Comparison of ENCODE assay signal across 8 cellular contexts in the genomic region with DNA sequence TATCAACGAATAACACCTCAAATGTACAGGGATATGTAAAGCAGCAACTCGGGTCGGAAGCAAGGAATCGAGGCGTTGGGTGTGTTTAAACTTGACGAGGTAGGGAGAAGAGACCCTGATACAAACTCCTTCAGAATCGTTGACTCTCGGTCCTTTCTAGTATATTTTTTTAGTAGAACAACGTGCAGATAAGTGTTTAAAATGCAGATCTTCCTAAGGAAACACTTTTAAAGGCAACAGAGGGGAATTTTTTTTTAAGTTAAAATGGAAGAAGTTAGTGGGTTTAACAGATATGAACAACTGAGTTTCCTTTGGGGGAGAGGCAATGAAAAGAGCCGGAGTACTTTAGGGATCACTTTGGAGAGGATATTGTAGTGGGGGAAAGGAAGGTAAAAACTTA. TPM values are rescaled to one million over a fixed set of nuclear protein-coding genes. Genes with fewer than 3 reads are reported as not detected.
DNase-seq lines count a peak whose midpoint lies in the region; ATAC-seq and TF ChIP-seq lines count a peak whose summit lies in the region.

No MANE protein-coding gene starts in this region.

- H3K4me3 ChIP-seq in SK-N-SH (ENCODE audit: low read depth in 2 of 2, low read length in 1 of 2), result peak overlapping the region; percentile 80 to 86
- H3K4me3 ChIP-seq in iPS-20b (ENCODE audit: low read length), result peak overlapping the region; percentile 91
- H3K4me3 ChIP-seq in stomach smooth muscle (ENCODE audit: low read length in 2 of 2), result peak overlapping the region; percentile 79 to 93

- peak overlapping the region; percentile 84; the same call in 1 of the 2 replicates for H2AFZ ChIP-seq in SK-N-SH (ENCODE audit: low read depth)

- H3K27me3 ChIP-seq in SK-N-SH (ENCODE audit: insufficient read depth), result no peaks in the 10 kb centered on the region
- H3K27me3 ChIP-seq in iPS-20b (ENCODE audit: insufficient read depth, low read length), result no peaks in the 10 kb centered on the region
- H3K27me3 ChIP-seq in stomach smooth muscle (ENCODE audit: control insufficient read depth in 1 of 2, insufficient read depth in 2 of 2, low read length in 2 of 2), result no peaks in the 10 kb centered on the region

- 41% methylated on average over 10 of the region's 10 CpGs for WGBS in SK-N-SH (ENCODE audit: low lambda C conversion rate)

- CTCF ChIA-PET in SK-N-SH (lab: Yijun Ruan, JAX), result no interaction called here
- CTCF ChIA-PET in activated CD8-positive, alpha-beta T cell treated with anti-CD3 and anti-CD28 coated beads, Interleukin-2, amount 10 ng/mL, durations not matched to agents 7 days and 5 days (lab: Charles Lee), result no interaction called here

- peaks cover 50% of the 10 kb centered on the region for H3K79me2 ChIP-seq in SK-N-SH (ENCODE audit: insufficient read depth)

- DNase-seq in SK-N-SH (no peak), glomerular visceral epithelial cell (ENCODE audit: extremely low spot score) (no peak), foreskin melanocyte (no peak)
- no peak for DNase-seq in activated CD8-positive, alpha-beta T cell treated with anti-CD3 and anti-CD28 coated beads, Interleukin-2, amount 10 ng/mL, durations not matched to agents 7 days and 5 days

- peak overlapping the region; percentile 52 for H3K27ac Mint-ChIP-seq in activated CD8-positive, alpha-beta T cell treated with anti-CD3 and anti-CD28 coated beads, Interleukin-2, amount 10 ng/mL, durations not matched to agents 7 days and 5 days

- H3K4me1 Mint-ChIP-seq in activated CD8-positive, alpha-beta T cell treated with anti-CD3 and anti-CD28 coated beads, Interleukin-2, amount 10 ng/mL, durations not matched to agents 7 days and 5 days (ENCODE audit: low read depth), result peaks cover 61% of the 10 kb centered on the region

- H3K27ac ChIP-seq in SK-N-SH (ENCODE audit: low read depth in 2 of 2, low read length in 1 of 2) (peak overlapping the region; percentile 90 to 99; a peak in 3 of 4 replicates), iPS-20b (ENCODE audit: low read length) (no peak overlapping the region), stomach smooth muscle (ENCODE audit: low read length) (peak overlapping the region; percentile 93)

- peaks cover 13% of the 10 kb centered on the region for H3F3A ChIP-seq in SK-N-SH (replicated peaks; ENCODE audit: insufficient read depth)

- TF ChIP-seq EP300 in SK-N-SH (IDR thresholded peaks at IDR 0.05; ENCODE audit: borderline replicate concordance in 1 of 2, low read depth in 1 of 2, low read length in 1 of 2), result no peak

- H3K36me3 Mint-ChIP-seq in activated CD8-positive, alpha-beta T cell treated with anti-CD3 and anti-CD28 coated beads, Interleukin-2, amount 10 ng/mL, durations not matched to agents 7 days and 5 days (ENCODE audit: low read depth), result peaks cover 40% of the 10 kb centered on the region

- no peaks in the 10 kb centered on the region for H3K9me2 ChIP-seq in SK-N-SH

- H3K27me3 Mint-ChIP-seq in activated CD8-positive, alpha-beta T cell treated with anti-CD3 and anti-CD28 coated beads, Interleukin-2, amount 10 ng/mL, durations not matched to agents 7 days and 5 days (ENCODE audit: low read depth), result no peaks in the 10 kb centered on the region

- H4K20me1 ChIP-seq in SK-N-SH (ENCODE audit: insufficient read depth), result peaks cover 31% of the 10 kb centered on the region

- no peaks in the 10 kb centered on the region for H3K9me3 Mint-ChIP-seq in activated CD8-positive, alpha-beta T cell treated with anti-CD3 and anti-CD28 coated beads, Interleukin-2, amount 10 ng/mL, durations not matched to agents 7 days and 5 days (ENCODE audit: insufficient read depth)

- H3K36me3 ChIP-seq in SK-N-SH (replicated peaks in 1 of 2; ENCODE audit: control insufficient read depth in 1 of 2, insufficient read depth in 2 of 2, low read length in 1 of 2) (peaks cover 10 to 14% of the 10 kb centered on the region in 2 experiments), iPS-20b (ENCODE audit: insufficient read depth, low read depth, low read length) (peaks cover 11% of the 10 kb centered on the region; the same call in 1 of the 2 replicates), stomach smooth muscle (ENCODE audit: control insufficient read depth in 2 of 2, insufficient read depth in 2 of 2, low read length in 2 of 2) (no peaks in the 10 kb centered on the region)

- H3K4me3 Mint-ChIP-seq in activated CD8-positive, alpha-beta T cell treated with anti-CD3 and anti-CD28 coated beads, Interleukin-2, amount 10 ng/mL, durations not matched to agents 7 days and 5 days, result peak overlapping the region; percentile 97

- H3K9me3 ChIP-seq in SK-N-SH (no peaks in the 10 kb centered on the region), iPS-20b (ENCODE audit: insufficient read depth, low read depth, low read length) (no peaks in the 10 kb centered on the region), stomach smooth muscle (ENCODE audit: control insufficient read depth in 2 of 2, low read length in 2 of 2) (no peaks in the 10 kb centered on the region)

- POLR2A ChIA-PET in SK-N-SH (lab: Yijun Ruan, JAX), result no interaction called here
- POLR2A ChIA-PET in activated CD8-positive, alpha-beta T cell treated with anti-CD3 and anti-CD28 coated beads, Interleukin-2, amount 10 ng/mL, durations not matched to agents 7 days and 5 days (lab: Charles Lee), result interaction anchor here (0.7 to 3.5 kb wide), 2 partner anchors 117 to 502 kb away, joined by 3 to 26 read pairs; partner anchors contain the start of gene TRIM59

- TF ChIP-seq CTCF in SK-N-SH (IDR thresholded peaks at IDR 0.05), result no peak

- ATAC-seq in SK-N-SH treated with all-trans-retinoic acid at 6 μM for 48 hours, result no peak
- no peak for ATAC-seq in activated CD8-positive, alpha-beta T cell treated with anti-CD3 and anti-CD28 coated beads, Interleukin-2, amount 10 ng/mL, durations not matched to agents 7 days and 5 days
- ATAC-seq in HG02798 (IDR thresholded peaks at IDR 0.05; ENCODE audit: poor library complexity, unreplicated experiment), result no peak

- H3K4me2 ChIP-seq in SK-N-SH, result peak overlapping the region; percentile 91

- H3K9ac ChIP-seq in SK-N-SH (peak overlapping the region; percentile 97), iPS-20b (ENCODE audit: low read depth, low read length) (peak overlapping the region; percentile 94; the same call in 1 of the 2 replicates), stomach smooth muscle (ENCODE audit: low read length in 2 of 2) (peak overlapping the region; percentile 88 to 91)

- TF ChIP-seq RAD21 in SK-N-SH (IDR thresholded peaks at IDR 0.05; ENCODE audit: low read length), result no peak

- H3K4me1 ChIP-seq in SK-N-SH (ENCODE audit: control insufficient read depth in 1 of 2, insufficient read depth in 2 of 2, low read depth in 1 of 2, low read length in 1 of 2) (peaks cover 0 to 31% of the 10 kb centered on the region in 2 experiments; a peak in 2 of 4 replicates), iPS-20b (ENCODE audit: insufficient read depth, low read length) (peaks cover 12% of the 10 kb centered on the region; the same call in 1 of the 2 replicates), stomach smooth muscle (ENCODE audit: control insufficient read depth, insufficient read depth, low read length) (peaks cover 7% of the 10 kb centered on the region)

TF ChIP-seq in SK-N-SH, 30 proteins besides CTCF, POLR2A, EP300 and RAD21 (continues in another document):
- no peak for TF ChIP-seq IRF3 (IDR thresholded peaks at IDR 0.05; ENCODE audit: low read depth, low read length)
- TF ChIP-seq RCOR1 (IDR thresholded peaks at IDR 0.05; ENCODE audit: low read length), result no peak
- no peak for TF ChIP-seq POLR2AphosphoS5 (IDR thresholded peaks at IDR 0.05; ENCODE audit: low read depth, low read length)
- TF ChIP-seq FOXM1 (IDR thresholded peaks at IDR 0.05; ENCODE audit: low read depth), result no peak

TF ChIP-seq in SK-N-SH treated with all-trans-retinoic acid at 6 μM for 48 hours, 23 proteins besides CTCF, POLR2A, EP300 and RAD21 (continues in another document):
- TF ChIP-seq SNAI2 (CRISPR knock-in tag; IDR thresholded peaks at IDR 0.05) (no peak), GLIS3 (CRISPR knock-in tag; IDR thresholded peaks at IDR 0.05) (no peak), TOX (CRISPR knock-in tag; IDR thresholded peaks at IDR 0.05; ENCODE audit: borderline replicate concordance) (no peak), RARB (CRISPR knock-in tag; IDR thresholded peaks at IDR 0.05) (no peak), ZFP30 (CRISPR knock-in tag; IDR thresholded peaks at IDR 0.05) (no peak), ZNF8 (CRISPR knock-in tag; IDR thresholded peaks at IDR 0.05) (no peak), ISL1 (CRISPR knock-in tag; IDR thresholded peaks at IDR 0.05) (no peak), CSDC2 (CRISPR knock-in tag; IDR thresholded peaks at IDR 0.05) (no peak), ARNTL (CRISPR knock-in tag; IDR thresholded peaks at IDR 0.05; ENCODE audit: borderline replicate concordance, low read depth) (no peak)
- TF ChIP-seq, protein P1, sequence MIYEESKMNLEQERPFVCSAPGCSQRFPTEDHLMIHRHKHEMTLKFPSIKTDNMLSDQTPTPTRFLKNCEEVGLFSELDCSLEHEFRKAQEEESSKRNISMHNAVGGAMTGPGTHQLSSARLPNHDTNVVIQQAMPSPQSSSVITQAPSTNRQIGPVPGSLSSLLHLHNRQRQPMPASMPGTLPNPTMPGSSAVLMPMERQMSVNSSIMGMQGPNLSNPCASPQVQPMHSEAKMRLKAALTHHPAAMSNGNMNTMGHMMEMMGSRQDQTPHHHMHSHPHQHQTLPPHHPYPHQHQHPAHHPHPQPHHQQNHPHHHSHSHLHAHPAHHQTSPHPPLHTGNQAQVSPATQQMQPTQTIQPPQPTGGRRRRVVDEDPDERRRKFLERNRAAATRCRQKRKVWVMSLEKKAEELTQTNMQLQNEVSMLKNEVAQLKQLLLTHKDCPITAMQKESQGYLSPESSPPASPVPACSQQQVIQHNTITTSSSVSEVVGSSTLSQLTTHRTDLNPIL (CRISPR knock-in tag; IDR thresholded peaks at IDR 0.05; ENCODE audit: low read depth), result no peak

RNA-seq across cellular contexts. Expression of gene KPNA4, which starts 1.1 kb away (rescaled TPM):
- 7.4 and 9.6 TPM in 2 replicates for polyA plus RNA-seq in SK-N-SH (2012; rRNA removed)
- 11.3 and 12.6 TPM in 2 replicates for polyA plus RNA-seq in SK-N-SH (2012; cell fraction: cytosol; rRNA removed)
- 3.2 and 7.3 TPM in 2 replicates for polyA plus RNA-seq in SK-N-SH (2012; cell fraction: nucleus; rRNA removed)
- 10 to 100 TPM; 36.7 to 46.3 TPM for total RNA-seq in activated CD8-positive, alpha-beta T cell treated with anti-CD3 and anti-CD28 coated beads, Interleukin-2, amount 10 ng/mL, durations not matched to agents 7 days and 5 days
